ENCODE assay signal across 13 cellular contexts in the genomic region with DNA sequence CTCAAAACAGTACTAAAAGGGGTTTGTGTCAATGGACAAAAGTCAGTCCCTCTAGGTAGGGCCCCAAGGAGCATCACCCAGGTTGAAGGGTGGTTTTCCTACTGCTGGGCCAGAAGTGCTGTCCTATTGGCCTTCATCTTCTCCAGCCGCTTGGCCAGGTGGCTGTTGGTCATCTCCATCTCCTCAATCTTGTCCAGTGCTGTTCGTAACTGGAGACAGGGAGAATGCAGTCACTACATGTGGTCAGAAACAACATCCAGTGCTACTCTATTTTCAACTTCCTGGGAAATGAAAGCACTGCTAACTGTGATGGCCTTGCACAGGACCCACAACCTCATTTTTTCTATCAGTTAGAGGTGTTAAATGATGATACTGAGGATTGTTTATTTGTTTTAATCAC.
A peak's percentile ranks its signal among the peaks of the same experiment; 100 is the strongest.
DNase-seq lines count a peak whose midpoint lies in the region; ATAC-seq and TF ChIP-seq lines count a peak whose summit lies in the region.
"Had no signal": no experiment of that assay in that cellular context is flagged by ENCODE, and none has a peak within 500 bp of the region (broad histone marks: within the 10 kb centered on the region; RNA-seq: fewer than 3 reads in every experiment).

No MANE protein-coding gene starts in this region.

- peaks cover 11% of the 10 kb centered on the region for H3K27me3 Mint-ChIP-seq in HFFc6 (ENCODE audit: insufficient read depth)
- H3K27me3 Mint-ChIP-seq in T-helper 17 cell, result no peaks in the 10 kb centered on the region
- H3K27me3 Mint-ChIP-seq in type B pancreatic cell, result no peaks in the 10 kb centered on the region
- H3K27me3 Mint-ChIP-seq: activated CD8-positive, alpha-beta memory T cell treated with anti-CD3 and anti-CD28 coated beads, Interleukin-2, amount 10 ng/mL, durations not matched to agents 7 days and 5 days; brain had no signal

- peaks cover 8% of the 10 kb centered on the region for H3K4me1 ChIP-seq in ovary (ENCODE audit: insufficient read depth)

- H3K4me1 Mint-ChIP-seq in HFFc6 (ENCODE audit: low read depth), result peaks cover 49% of the 10 kb centered on the region
- peaks cover 6% of the 10 kb centered on the region for H3K4me1 Mint-ChIP-seq in T-helper 17 cell
- peaks cover 23% of the 10 kb centered on the region for H3K4me1 Mint-ChIP-seq in stimulated activated effector memory CD8-positive, alpha-beta T cell treated with anti-CD3 and anti-CD28 coated beads, Interleukin-12 subunit alpha, Interleukin-12 subunit beta, amount 100 ng/mL, for 72 hours
- H3K4me1 Mint-ChIP-seq in type B pancreatic cell (ENCODE audit: unreplicated experiment), result peaks cover 15% of the 10 kb centered on the region

- H3K4me3 Mint-ChIP-seq in HFFc6 (no peak overlapping the region), T-helper 17 cell (no peak overlapping the region), type B pancreatic cell (no peak overlapping the region)
- no peak overlapping the region for H3K4me3 Mint-ChIP-seq in stimulated activated effector memory CD8-positive, alpha-beta T cell treated with anti-CD3 and anti-CD28 coated beads, Interleukin-12 subunit alpha, Interleukin-12 subunit beta, amount 100 ng/mL, for 72 hours
- H3K4me3 Mint-ChIP-seq: activated CD8-positive, alpha-beta memory T cell treated with anti-CD3 and anti-CD28 coated beads, Interleukin-2, amount 10 ng/mL, durations not matched to agents 7 days and 5 days; brain had no signal

- H3K27ac Mint-ChIP-seq in HFFc6 (peak overlapping the region; percentile 76), T-helper 17 cell (peak overlapping the region; percentile 3), type B pancreatic cell (no peak overlapping the region)
- H3K27ac Mint-ChIP-seq in stimulated activated effector memory CD8-positive, alpha-beta T cell treated with anti-CD3 and anti-CD28 coated beads, Interleukin-12 subunit alpha, Interleukin-12 subunit beta, amount 100 ng/mL, for 72 hours, result peak overlapping the region; percentile 93

- H3K36me3 ChIP-seq in ovary, result no peaks in the 10 kb centered on the region

- H3K9me3 ChIP-seq in T-helper 17 cell (ENCODE audit: control insufficient read depth, low read length, poor library complexity, severe bottlenecking) (no peaks in the 10 kb centered on the region), ovary (no peaks in the 10 kb centered on the region)

- H3K36me3 Mint-ChIP-seq in HFFc6 (ENCODE audit: low read depth) (peaks cover 45% of the 10 kb centered on the region), T-helper 17 cell (ENCODE audit: low read depth) (peaks cover 9% of the 10 kb centered on the region), type B pancreatic cell (peaks cover 49% of the 10 kb centered on the region)
- peaks cover 96% of the 10 kb centered on the region for H3K36me3 Mint-ChIP-seq in stimulated activated effector memory CD8-positive, alpha-beta T cell treated with anti-CD3 and anti-CD28 coated beads, Interleukin-12 subunit alpha, Interleukin-12 subunit beta, amount 100 ng/mL, for 72 hours

- WGBS in ovary, 3 donors, result 88 to 96% (median 91%) methylated on average over 2 of the region's 2 CpGs

- TF ChIP-seq CTCF in HFFc6 (IDR thresholded peaks at IDR 0.05), result no peak
- TF ChIP-seq CTCF in type B pancreatic cell (conservative IDR thresholded peaks at IDR 0.05), result no peak
- no peak for TF ChIP-seq CTCF in ovary (IDR thresholded peaks at IDR 0.05)

- TF ChIP-seq EP300 in ovary (IDR thresholded peaks at IDR 0.05), result no peak

- H3K9me3 Mint-ChIP-seq in HFFc6 (no peaks in the 10 kb centered on the region), type B pancreatic cell (no peaks in the 10 kb centered on the region)
- H3K9me3 Mint-ChIP-seq in stimulated activated effector memory CD8-positive, alpha-beta T cell treated with anti-CD3 and anti-CD28 coated beads, Interleukin-12 subunit alpha, Interleukin-12 subunit beta, amount 100 ng/mL, for 72 hours, result no peaks in the 10 kb centered on the region
- H3K9me3 Mint-ChIP-seq: brain had no signal

- ATAC-seq in T-helper 17 cell (no peak), left ventricle myocardium superior (peak; percentile 3)
- no peak for ATAC-seq in stimulated activated effector memory CD8-positive, alpha-beta T cell treated with anti-CD3 and anti-CD28 coated beads, Interleukin-12 subunit alpha, Interleukin-12 subunit beta, amount 100 ng/mL, for 72 hours

- H3K27me3 ChIP-seq in ovary, result no peaks in the 10 kb centered on the region

- TF ChIP-seq POLR2A in ovary (IDR thresholded peaks at IDR 0.05), result no peak

- no peak overlapping the region for H3K4me3 ChIP-seq in ovary

- H3K27ac ChIP-seq in ovary, result no peak overlapping the region

- DNase-seq in HFFc6 (no peak), T-helper 17 cell (no peak), left ventricle myocardium superior (no peak), type B pancreatic cell (ENCODE audit: extremely low spot score, unreplicated experiment) (no peak), OCI-M1 (lab: John Stamatoyannopoulos, UW) (no peak), ovary (no peak)
- DNase-seq in stimulated activated effector memory CD8-positive, alpha-beta T cell treated with anti-CD3 and anti-CD28 coated beads, Interleukin-12 subunit alpha, Interleukin-12 subunit beta, amount 100 ng/mL, for 72 hours (ENCODE audit: low spot score in 2 of 2), result no peak
- no peak for DNase-seq in stimulated activated CD4-positive, alpha-beta T cell treated with anti-CD3 and anti-CD28 coated beads, Interleukin-15, amount 100 ng/mL, for 24 hours
- DNase-seq: activated CD8-positive, alpha-beta memory T cell treated with anti-CD3 and anti-CD28 coated beads, Interleukin-2, amount 10 ng/mL, durations not matched to agents 7 days and 5 days; DMS 273 treated with DMSO at 0.1 percent for 48 hours; NCI-H1105; NCI-H526 treated with DMSO at 0.1 percent for 48 hours had no signal

- intact Hi-C loops in left ventricle myocardium superior (cut with micrococcal nuclease) (no loop called here), ovary (cut with DNase I) (no loop called here)
